In genomic region chr2:127067620-127068350, GRCh38 we compare ENCODE assay signal across 1 cellular context.
A peak's percentile ranks its signal among the peaks of the same experiment; 100 is the strongest.
TF ChIP-seq lines count a peak whose summit lies in the region.

No MANE protein-coding gene starts in this region.

TF ChIP-seq in HepG2, 621 proteins besides CTCF, POLR2A, EP300 and RAD21 (continued from another document and continues in another):
- TF ChIP-seq HNF1A (IDR thresholded peaks at IDR 0.05; ENCODE audit: low read depth), result no peak
- 0 out of 2 replicates have a peak, but pooled peaks have one; percentile 34 for TF ChIP-seq HNF1A (CRISPR knock-in tag; IDR thresholded peaks at IDR 0.05; ENCODE audit: borderline replicate concordance)
- peak; percentile 54; the same call in 1 of the 2 replicates for TF ChIP-seq RNF2 (conservative IDR thresholded peaks at IDR 0.05; ENCODE audit: low read depth)
- no peak for TF ChIP-seq GABPA (IDR thresholded peaks at IDR 0.05; ENCODE audit: low read depth, low read length)
- 0 out of 2 replicates have a peak, but pooled peaks have one; percentile 19 for TF ChIP-seq GABPA (CRISPR knock-in tag; IDR thresholded peaks at IDR 0.05; ENCODE audit: low read depth)
- TF ChIP-seq TGIF2 (CRISPR knock-in tag; IDR thresholded peaks at IDR 0.05), result 0 out of 2 replicates have a peak, but pooled peaks have one; percentile 29
- peak; percentile 66 for TF ChIP-seq GABPB1 (CRISPR knock-in tag; IDR thresholded peaks at IDR 0.05)
- TF ChIP-seq, protein P1, sequence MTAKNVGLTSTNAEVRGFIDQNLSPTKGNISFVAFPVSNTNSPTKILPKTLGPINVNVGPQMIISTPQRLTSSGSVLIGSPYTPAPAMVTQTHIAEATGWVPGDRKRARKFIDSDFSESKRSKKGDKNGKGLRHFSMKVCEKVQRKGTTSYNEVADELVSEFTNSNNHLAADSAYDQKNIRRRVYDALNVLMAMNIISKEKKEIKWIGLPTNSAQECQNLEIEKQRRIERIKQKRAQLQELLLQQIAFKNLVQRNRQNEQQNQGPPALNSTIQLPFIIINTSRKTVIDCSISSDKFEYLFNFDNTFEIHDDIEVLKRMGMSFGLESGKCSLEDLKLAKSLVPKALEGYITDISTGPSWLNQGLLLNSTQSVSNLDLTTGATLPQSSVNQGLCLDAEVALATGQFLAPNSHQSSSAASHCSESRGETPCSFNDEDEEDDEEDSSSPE (CRISPR knock-in tag; IDR thresholded peaks at IDR 0.05), result 0 out of 2 replicates have a peak, but pooled peaks have one; percentile 24
- peak; percentile 60 for TF ChIP-seq ZNF687 (CRISPR knock-in tag; IDR thresholded peaks at IDR 0.05)
- no peak for TF ChIP-seq ZNF251 (CRISPR knock-in tag; IDR thresholded peaks at IDR 0.05)
- peak; percentile 9; the same call in 1 of the 2 replicates for TF ChIP-seq KDM2A (CRISPR knock-in tag; IDR thresholded peaks at IDR 0.05; ENCODE audit: borderline replicate concordance, low read depth)
- peak; percentile 33 for TF ChIP-seq XRCC5 (optimal IDR thresholded peaks at IDR 0.05; ENCODE audit: low read length)
- TF ChIP-seq, protein P2, sequence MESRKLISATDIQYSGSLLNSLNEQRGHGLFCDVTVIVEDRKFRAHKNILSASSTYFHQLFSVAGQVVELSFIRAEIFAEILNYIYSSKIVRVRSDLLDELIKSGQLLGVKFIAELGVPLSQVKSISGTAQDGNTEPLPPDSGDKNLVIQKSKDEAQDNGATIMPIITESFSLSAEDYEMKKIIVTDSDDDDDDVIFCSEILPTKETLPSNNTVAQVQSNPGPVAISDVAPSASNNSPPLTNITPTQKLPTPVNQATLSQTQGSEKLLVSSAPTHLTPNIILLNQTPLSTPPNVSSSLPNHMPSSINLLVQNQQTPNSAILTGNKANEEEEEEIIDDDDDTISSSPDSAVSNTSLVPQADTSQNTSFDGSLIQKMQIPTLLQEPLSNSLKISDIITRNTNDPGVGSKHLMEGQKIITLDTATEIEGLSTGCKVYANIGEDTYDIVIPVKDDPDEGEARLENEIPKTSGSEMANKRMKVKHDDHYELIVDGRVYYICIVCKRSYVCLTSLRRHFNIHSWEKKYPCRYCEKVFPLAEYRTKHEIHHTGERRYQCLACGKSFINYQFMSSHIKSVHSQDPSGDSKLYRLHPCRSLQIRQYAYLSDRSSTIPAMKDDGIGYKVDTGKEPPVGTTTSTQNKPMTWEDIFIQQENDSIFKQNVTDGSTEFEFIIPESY (CRISPR knock-in tag; IDR thresholded peaks at IDR 0.05), result peak; percentile 34; the same call in 1 of the 2 replicates
- 0 out of 2 replicates have a peak, but pooled peaks have one; percentile 27 for TF ChIP-seq ZNF782 (CRISPR knock-in tag; IDR thresholded peaks at IDR 0.05; ENCODE audit: borderline replicate concordance)
- TF ChIP-seq FOSL2 (CRISPR knock-in tag; IDR thresholded peaks at IDR 0.05), result 0 out of 2 replicates have a peak, but pooled peaks have one; percentile 29
- peak; percentile 39; the same call in 1 of the 2 replicates for TF ChIP-seq NR2F2 (IDR thresholded peaks at IDR 0.05; ENCODE audit: borderline replicate concordance, low read depth)
- TF ChIP-seq, protein P3, sequence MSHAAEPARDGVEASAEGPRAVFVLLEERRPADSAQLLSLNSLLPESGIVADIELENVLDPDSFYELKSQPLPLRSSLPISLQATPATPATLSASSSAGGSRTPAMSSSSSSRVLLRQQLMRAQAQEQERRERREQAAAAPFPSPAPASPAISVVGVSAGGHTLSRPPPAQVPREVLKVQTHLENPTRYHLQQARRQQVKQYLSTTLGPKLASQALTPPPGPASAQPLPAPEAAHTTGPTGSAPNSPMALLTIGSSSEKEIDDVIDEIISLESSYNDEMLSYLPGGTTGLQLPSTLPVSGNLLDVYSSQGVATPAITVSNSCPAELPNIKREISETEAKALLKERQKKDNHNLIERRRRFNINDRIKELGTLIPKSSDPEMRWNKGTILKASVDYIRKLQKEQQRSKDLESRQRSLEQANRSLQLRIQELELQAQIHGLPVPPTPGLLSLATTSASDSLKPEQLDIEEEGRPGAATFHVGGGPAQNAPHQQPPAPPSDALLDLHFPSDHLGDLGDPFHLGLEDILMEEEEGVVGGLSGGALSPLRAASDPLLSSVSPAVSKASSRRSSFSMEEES (CRISPR knock-in tag; IDR thresholded peaks at IDR 0.05), result peak; percentile 76; the same call in 1 of the 2 replicates
- TF ChIP-seq TFDP1 (CRISPR knock-in tag; IDR thresholded peaks at IDR 0.05; ENCODE audit: borderline replicate concordance), result peak; percentile 82
- TF ChIP-seq HNF1B (CRISPR knock-in tag; IDR thresholded peaks at IDR 0.05), result 0 out of 2 replicates have a peak, but pooled peaks have one; percentile 42
- peak; percentile 29; the same call in 1 of the 2 replicates for TF ChIP-seq ZFP91 (CRISPR knock-in tag; IDR thresholded peaks at IDR 0.05; ENCODE audit: borderline replicate concordance)
- no peak for TF ChIP-seq ESRRA (CRISPR knock-in tag; IDR thresholded peaks at IDR 0.05; ENCODE audit: low read depth)
- TF ChIP-seq NR2F6 (IDR thresholded peaks at IDR 0.05), result 0 out of 2 replicates have a peak, but pooled peaks have one; percentile 43
- peak; percentile 27; the same call in 1 of the 2 replicates for TF ChIP-seq NR2F6 (CRISPR knock-in tag; IDR thresholded peaks at IDR 0.05)
- TF ChIP-seq HMG20B (CRISPR knock-in tag; conservative IDR thresholded peaks at IDR 0.05), result no peak
- TF ChIP-seq SOX13 (IDR thresholded peaks at IDR 0.05), result no peak
- TF ChIP-seq SOX13 (CRISPR knock-in tag; conservative IDR thresholded peaks at IDR 0.05 in 1 of 2, IDR thresholded peaks at IDR 0.05 in 1 of 2), result 0 out of 4 replicates have a peak, but pooled peaks of 1 of the 2 experiments have one; percentile 4
- TF ChIP-seq, protein P4, sequence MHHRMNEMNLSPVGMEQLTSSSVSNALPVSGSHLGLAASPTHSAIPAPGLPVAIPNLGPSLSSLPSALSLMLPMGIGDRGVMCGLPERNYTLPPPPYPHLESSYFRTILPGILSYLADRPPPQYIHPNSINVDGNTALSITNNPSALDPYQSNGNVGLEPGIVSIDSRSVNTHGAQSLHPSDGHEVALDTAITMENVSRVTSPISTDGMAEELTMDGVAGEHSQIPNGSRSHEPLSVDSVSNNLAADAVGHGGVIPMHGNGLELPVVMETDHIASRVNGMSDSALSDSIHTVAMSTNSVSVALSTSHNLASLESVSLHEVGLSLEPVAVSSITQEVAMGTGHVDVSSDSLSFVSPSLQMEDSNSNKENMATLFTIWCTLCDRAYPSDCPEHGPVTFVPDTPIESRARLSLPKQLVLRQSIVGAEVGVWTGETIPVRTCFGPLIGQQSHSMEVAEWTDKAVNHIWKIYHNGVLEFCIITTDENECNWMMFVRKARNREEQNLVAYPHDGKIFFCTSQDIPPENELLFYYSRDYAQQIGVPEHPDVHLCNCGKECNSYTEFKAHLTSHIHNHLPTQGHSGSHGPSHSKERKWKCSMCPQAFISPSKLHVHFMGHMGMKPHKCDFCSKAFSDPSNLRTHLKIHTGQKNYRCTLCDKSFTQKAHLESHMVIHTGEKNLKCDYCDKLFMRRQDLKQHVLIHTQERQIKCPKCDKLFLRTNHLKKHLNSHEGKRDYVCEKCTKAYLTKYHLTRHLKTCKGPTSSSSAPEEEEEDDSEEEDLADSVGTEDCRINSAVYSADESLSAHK (CRISPR knock-in tag; IDR thresholded peaks at IDR 0.05; ENCODE audit: borderline replicate concordance), result no peak
- TF ChIP-seq, protein P5, sequence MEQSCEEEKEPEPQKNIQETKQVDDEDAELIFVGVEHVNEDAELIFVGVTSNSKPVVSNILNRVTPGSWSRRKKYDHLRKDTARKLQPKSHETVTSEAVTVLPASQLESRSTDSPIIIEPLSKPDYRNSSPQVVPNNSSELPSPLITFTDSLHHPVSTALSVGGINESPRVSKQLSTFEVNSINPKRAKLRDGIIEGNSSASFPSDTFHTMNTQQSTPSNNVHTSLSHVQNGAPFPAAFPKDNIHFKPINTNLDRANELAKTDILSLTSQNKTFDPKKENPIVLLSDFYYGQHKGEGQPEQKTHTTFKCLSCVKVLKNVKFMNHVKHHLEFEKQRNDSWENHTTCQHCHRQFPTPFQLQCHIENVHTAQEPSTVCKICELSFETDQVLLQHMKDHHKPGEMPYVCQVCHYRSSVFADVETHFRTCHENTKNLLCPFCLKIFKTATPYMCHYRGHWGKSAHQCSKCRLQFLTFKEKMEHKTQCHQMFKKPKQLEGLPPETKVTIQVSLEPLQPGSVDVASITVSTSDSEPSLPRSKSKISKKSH (CRISPR knock-in tag; IDR thresholded peaks at IDR 0.05; ENCODE audit: borderline replicate concordance), result no peak; the same call in 1 of the 2 replicates
- TF ChIP-seq ETV5 (CRISPR knock-in tag; IDR thresholded peaks at IDR 0.05; ENCODE audit: borderline replicate concordance), result peak; percentile 79
- no peak for TF ChIP-seq IKZF1 (IDR thresholded peaks at IDR 0.05)
- TF ChIP-seq STAG1 (CRISPR knock-in tag; IDR thresholded peaks at IDR 0.05), result peak; percentile 45
- TF ChIP-seq BHLHE40 (IDR thresholded peaks at IDR 0.05; ENCODE audit: low read length), result peak; percentile 93
- TF ChIP-seq ZNF333 (CRISPR knock-in tag; IDR thresholded peaks at IDR 0.05; ENCODE audit: borderline replicate concordance), result no peak
